Comparison of ENCODE assay signal across 8 cellular contexts in genomic region chr9:29211681-29212589, GRCh38. TPM values are rescaled to one million over a fixed set of nuclear protein-coding genes. Genes with fewer than 3 reads are reported as not detected.
A peak's percentile ranks its signal among the peaks of the same experiment; 100 is the strongest.
DNase-seq lines count a peak whose midpoint lies in the region; ATAC-seq and TF ChIP-seq lines count a peak whose summit lies in the region.

No MANE protein-coding gene starts in this region.

- H3K4me3 ChIP-seq in IMR-90 (ENCODE audit: insufficient read depth, low read depth, low read length) = no peak overlapping the region
- H3K4me3 ChIP-seq in muscle layer of duodenum (ENCODE audit: low read depth in 1 of 2, low read length in 2 of 2) = peak overlapping the region; percentile 47 to 62
- peak overlapping the region; percentile 60 for H3K4me3 ChIP-seq in thoracic aorta

- H3K14ac ChIP-seq in IMR-90 (replicated peaks; ENCODE audit: low read depth, low read length) = no peak overlapping the region

- H3K9me1 ChIP-seq in IMR-90 (ENCODE audit: insufficient read depth, low read length) = no peaks in the 10 kb centered on the region

- ATAC-seq in GM21723 (IDR thresholded peaks at IDR 0.05; ENCODE audit: unreplicated experiment) (peak; percentile 85), IMR-90 (ENCODE audit: low read depth) (peak; percentile 70), esophagus mucosa (peak; percentile 85), thoracic aorta (ENCODE audit: insufficient number of reproducible peaks, low FRiP score, low read depth) (no peak)

- in situ Hi-C loops in IMR-90 (cut with MboI; ENCODE audit: low sequenced_read_pairs) = no loop called here

- no peak overlapping the region for H3K18ac ChIP-seq in IMR-90 (ENCODE audit: low read depth, low read length)

- no peak overlapping the region for H3K9ac ChIP-seq in IMR-90 (ENCODE audit: low read depth, low read length)

- no peak overlapping the region for H2BK15ac ChIP-seq in IMR-90 (ENCODE audit: low read depth, low read length)

- H3K56ac ChIP-seq in IMR-90 (ENCODE audit: extremely low read depth, insufficient read depth, low read length) = no peak overlapping the region

- H3K36me3 ChIP-seq in IMR-90 (ENCODE audit: control insufficient read depth, insufficient read depth, low read length) (no peaks in the 10 kb centered on the region), muscle layer of duodenum (ENCODE audit: control insufficient read depth in 1 of 2, insufficient read depth in 2 of 2, low read length in 2 of 2) (no peaks in the 10 kb centered on the region), thoracic aorta (no peaks in the 10 kb centered on the region)

- WGBS in IMR-90 (ENCODE audit: extremely low coverage in 2 of 2, insufficient read length in 1 of 2), 2 experiments = 0% methylated on average over 14 of the region's 71 CpGs; no CpG with 5 or more reads in 1 of the 2 experiments

- no peak overlapping the region for H4K5ac ChIP-seq in IMR-90 (ENCODE audit: low read depth, low read length)

- H3K4me1 ChIP-seq in IMR-90 (ENCODE audit: control insufficient read depth, insufficient read depth, low read length) (no peaks in the 10 kb centered on the region), muscle layer of duodenum (ENCODE audit: control insufficient read depth in 1 of 2, insufficient read depth in 2 of 2, low read length in 2 of 2) (peaks cover 0 to 29% of the 10 kb centered on the region in 2 donors), thoracic aorta (ENCODE audit: control insufficient read depth in 1 of 2, low read depth in 2 of 2) (peaks cover 5 to 21% of the 10 kb centered on the region in 2 donors)

- intact Hi-C loops in IMR-90 (cut with micrococcal nuclease) = no loop called here

- H2BK5ac ChIP-seq in IMR-90 (ENCODE audit: low read depth, low read length, poor library complexity, severe bottlenecking) = no peak overlapping the region

- no peak overlapping the region for H2BK120ac ChIP-seq in IMR-90 (ENCODE audit: low read depth, low read length)

- H4K91ac ChIP-seq in IMR-90 (ENCODE audit: insufficient read depth, low read depth, low read length) = no peak overlapping the region

- no TSS peak for BruUV-seq in IMR-90 (replicated peaks; lab: Mats Ljungman, UMichigan)

- no peak for TF ChIP-seq POLR2A in IMR-90 (IDR thresholded peaks at IDR 0.05; ENCODE audit: low read depth, low read length)

- H2AFZ ChIP-seq in IMR-90 (replicated peaks; ENCODE audit: low read length, poor library complexity) = peak overlapping the region; percentile 40

- H3K23ac ChIP-seq in IMR-90 (ENCODE audit: low read depth, low read length) = no peak overlapping the region

- CTCF ChIA-PET in IMR-90 (lab: Yijun Ruan, JAX) = no interaction called here

- no peak overlapping the region for H2AK9ac ChIP-seq in IMR-90 (replicated peaks; ENCODE audit: low read depth, low read length, poor library complexity)

- no peak overlapping the region for H4K8ac ChIP-seq in IMR-90 (ENCODE audit: low read depth in 2 of 2, low read length in 2 of 2)

- H2BK20ac ChIP-seq in IMR-90 (ENCODE audit: low read depth, low read length) = no peak overlapping the region

- no peak overlapping the region for H3K27ac ChIP-seq in IMR-90 (ENCODE audit: insufficient read depth, low read length)
- no peak overlapping the region for H3K27ac ChIP-seq in muscle layer of duodenum (ENCODE audit: low read length)
- H3K27ac ChIP-seq in thoracic aorta = no peak overlapping the region

- H3K4ac ChIP-seq in IMR-90 (ENCODE audit: low read depth, low read length) = no peak overlapping the region

- dilution Hi-C loops in IMR-90 (cut with HindIII; ENCODE audit: low sequenced_read_pairs, unreplicated experiment) = no loop called here

- H4K20me1 ChIP-seq in IMR-90 (ENCODE audit: insufficient read depth, low read length) = no peaks in the 10 kb centered on the region

- no peak overlapping the region for H2AK5ac ChIP-seq in IMR-90 (ENCODE audit: low read depth, low read length)

- H3K9me3 ChIP-seq in IMR-90 (ENCODE audit: control insufficient read depth, insufficient read depth, low read length) (no peaks in the 10 kb centered on the region), muscle layer of duodenum (ENCODE audit: control insufficient read depth in 1 of 2, low read length in 2 of 2) (no peaks in the 10 kb centered on the region), thoracic aorta (no peaks in the 10 kb centered on the region)

- peak; percentile 89 for TF ChIP-seq CTCF in GM10266 (IDR thresholded peaks at IDR 0.05; ENCODE audit: control insufficient read depth, insufficient read depth, low read depth, missing control alignments)
- peak; percentile 53 for TF ChIP-seq CTCF in IMR-90 (conservative IDR thresholded peaks at IDR 0.05; ENCODE audit: low read depth, low read length)
- peak; percentile 34 for TF ChIP-seq CTCF in thoracic aorta (IDR thresholded peaks at IDR 0.05)

- no peaks in the 10 kb centered on the region for H3K79me1 ChIP-seq in IMR-90 (ENCODE audit: low read depth in 1 of 2, low read length in 2 of 2)

- peak; percentile 86 for DNase-seq in GM10266 (ENCODE audit: extremely low spot score)
- no peak for DNase-seq in IMR-90
- peak; percentile 66 for DNase-seq in UCSD-AML1 (lab: John Stamatoyannopoulos, UW; ENCODE audit: unreplicated experiment)
- DNase-seq in thoracic aorta (ENCODE audit: low spot score) = no peak
- DNase-seq in LoVo (ENCODE audit: low spot score) = no peak

- H3K27me3 ChIP-seq in IMR-90 (ENCODE audit: control insufficient read depth, insufficient read depth, low read length) = peaks cover 10% of the 10 kb centered on the region
- H3K27me3 ChIP-seq in muscle layer of duodenum (ENCODE audit: low read depth, low read length) = peaks cover 32% of the 10 kb centered on the region
- peaks cover 5% of the 10 kb centered on the region for H3K27me3 ChIP-seq in thoracic aorta (replicated peaks; ENCODE audit: insufficient read depth)

- POLR2A ChIA-PET in IMR-90 (lab: Charles Lee; ENCODE audit: unreplicated experiment) = no interaction called here

- H3K4me2 ChIP-seq in IMR-90 (ENCODE audit: low read depth, low read length) = no peak overlapping the region

- no peak for TF ChIP-seq RAD21 in IMR-90 (IDR thresholded peaks at IDR 0.05; ENCODE audit: low read length)

TF ChIP-seq in IMR-90, 13 proteins besides CTCF, POLR2A, EP300 and RAD21:
- no peak for TF ChIP-seq USF2 (IDR thresholded peaks at IDR 0.05; ENCODE audit: low read depth, low read length)
- no peak for TF ChIP-seq BHLHE40 (IDR thresholded peaks at IDR 0.05; ENCODE audit: low read depth, low read length)

RNA-seq across cellular contexts. Expression of gene LINGO2, which starts 1.5 kb away (rescaled TPM):
- total RNA-seq in IMR-90 (2012; rRNA removed) = not detected in 2 replicates
- polyA plus RNA-seq in IMR-90 (2012; rRNA removed) = not detected in 2 replicates
- not detected in 2 replicates for polyA plus RNA-seq in IMR-90 (2012; cell fraction: cytosol; rRNA removed)
- not detected in 2 replicates for polyA plus RNA-seq in IMR-90 (2012; cell fraction: nucleus; rRNA removed; ENCODE audit: low replicate concordance)
- total RNA-seq in esophagus mucosa = 0.12 TPM
- total RNA-seq in thoracic aorta = not detected

Comparison
In these comparisons a context has a peak if more than half of its experiments do, and no peak if none do; other contexts are left out.
1. DNase-seq: peak in GM10266 (single experiment) and UCSD-AML1 (single experiment); none in IMR-90 (single experiment), thoracic aorta (single experiment) and LoVo (single experiment).
2. CTCF ChIP-seq: peak in every context shown above with its lines; median percentile 89 in GM10266; 53 in IMR-90; 34 in thoracic aorta.